ENCODE assay signal across 9 cellular contexts in genomic region chr11:469684-470667, GRCh38. TPM values are rescaled to one million over a fixed set of nuclear protein-coding genes. Genes with fewer than 3 reads are reported as not detected.
DNase-seq lines count a peak whose midpoint lies in the region; ATAC-seq, FAIRE-seq and TF ChIP-seq lines count a peak whose summit lies in the region.
"Had no signal": no experiment of that assay in that cellular context is flagged by ENCODE, and none has a peak within 500 bp of the region (broad histone marks: within the 10 kb centered on the region; RNA-seq: fewer than 3 reads in every experiment).

No MANE protein-coding gene starts in this region.

- TF ChIP-seq CTCF in VCaP (conservative IDR thresholded peaks at IDR 0.05): peak; percentile 45
- peak in 3 of 4 experiments; percentile 38 to 59 (median 47) for TF ChIP-seq CTCF in gastroesophageal sphincter (IDR thresholded peaks at IDR 0.05)
- peak in 1 of 4 donors; percentile 8 for TF ChIP-seq CTCF in pancreas (IDR thresholded peaks at IDR 0.05)
- no peak for TF ChIP-seq CTCF in GM20000 (IDR thresholded peaks at IDR 0.05; ENCODE audit: extremely low read depth, missing control alignments)

- peak in 1 of 2 donors; percentile 16 for TF ChIP-seq POLR2A in gastroesophageal sphincter (IDR thresholded peaks at IDR 0.05)

- H3K4me3 ChIP-seq in gastroesophageal sphincter (peak overlapping the region; percentile 1 to 33), pancreas (peak overlapping the region in 2 of 4 donors; percentile 4 to 8)
- H3K4me3 ChIP-seq: GM12878 had no signal

- H3K9me3 ChIP-seq in gastroesophageal sphincter (no peaks in the 10 kb centered on the region), pancreas (no peaks in the 10 kb centered on the region)

- H3K4me3 Mint-ChIP-seq in activated naive CD8-positive, alpha-beta T cell treated with anti-CD3 and anti-CD28 coated beads for 36 hours: no peak overlapping the region

- FAIRE-seq in pancreas (lab: Jason Lieb, UNC): no peak
- FAIRE-seq: GM12878 had no signal

- intact Hi-C loops in pancreas (cut with DNase I): no loop called here

- H3K27ac ChIP-seq in VCaP (peak overlapping the region; percentile 88), gastroesophageal sphincter (peak overlapping the region; percentile 22 to 78 (median 75)), pancreas (peak overlapping the region in 3 of 4 donors; percentile 49 to 73 (median 60))

- 47 to 51% methylated on average over 23 to 24 of the region's 30 CpGs for WGBS in gastroesophageal sphincter (ENCODE audit: low coverage in 1 of 2), 2 donors
- 72 to 75% methylated on average over 30 of the region's 30 CpGs for WGBS in pancreas, 2 donors

- H3K9me3 Mint-ChIP-seq in activated naive CD8-positive, alpha-beta T cell treated with anti-CD3 and anti-CD28 coated beads for 36 hours: no peaks in the 10 kb centered on the region

- DNase-seq in COR-L47 (lab: John Stamatoyannopoulos, UW): peak; percentile 45
- peak in 2 of 6 donors; percentile 32 to 50 for DNase-seq in pancreas
- DNase-seq in GM20000 (ENCODE audit: low spot score): no peak
- no peak for DNase-seq in activated naive CD8-positive, alpha-beta T cell treated with anti-CD3 and anti-CD28 coated beads for 36 hours
- DNase-seq in SKM-1 treated with dmso at 0.1 percent for 144 hours (lab: John Stamatoyannopoulos, UW; ENCODE audit: unreplicated experiment): no peak

- no peak overlapping the region for H3K27ac Mint-ChIP-seq in activated naive CD8-positive, alpha-beta T cell treated with anti-CD3 and anti-CD28 coated beads for 36 hours

- peaks cover 0 to 34% (median 10%) of the 10 kb centered on the region in 3 donors for H3K4me1 ChIP-seq in gastroesophageal sphincter
- peaks cover 0 to 6% (median 0%) of the 10 kb centered on the region in 3 donors for H3K4me1 ChIP-seq in pancreas

- H3K36me3 Mint-ChIP-seq in activated naive CD8-positive, alpha-beta T cell treated with anti-CD3 and anti-CD28 coated beads for 36 hours: peaks cover 4% of the 10 kb centered on the region

- no peaks in the 10 kb centered on the region for H3K4me1 Mint-ChIP-seq in activated naive CD8-positive, alpha-beta T cell treated with anti-CD3 and anti-CD28 coated beads for 36 hours

- no peaks in the 10 kb centered on the region for H3K27me3 Mint-ChIP-seq in activated naive CD8-positive, alpha-beta T cell treated with anti-CD3 and anti-CD28 coated beads for 36 hours

- H3K36me3 ChIP-seq in gastroesophageal sphincter (peaks cover 0 to 14% of the 10 kb centered on the region in 2 donors), pancreas (no peaks in the 10 kb centered on the region)

- TF ChIP-seq EP300 in gastroesophageal sphincter (IDR thresholded peaks at IDR 0.05): no peak

- H3K27me3 ChIP-seq in gastroesophageal sphincter (no peaks in the 10 kb centered on the region), pancreas (no peaks in the 10 kb centered on the region)

- peak; percentile 91 for ATAC-seq in gastroesophageal sphincter
- ATAC-seq in pancreas: peak; percentile 57 to 93 (median 89)
- no peak for ATAC-seq in HG02885 (IDR thresholded peaks at IDR 0.05; ENCODE audit: poor library complexity, unreplicated experiment)
- ATAC-seq: GM12878 had no signal

RNA-seq across cellular contexts. Expression of gene PTDSS2, which starts 19.9 kb away (rescaled TPM):
- 10 to 100 TPM; 23.4 to 55.9 (median 43.1) TPM for total RNA-seq in gastroesophageal sphincter
- total RNA-seq in pancreas: 10 to 100 TPM; 11.3 to 17.4 (median 15.2) TPM
- 10 to 100 TPM; 24.7 to 44.7 TPM for polyA plus RNA-seq in pancreas
- total RNA-seq in activated naive CD8-positive, alpha-beta T cell treated with anti-CD3 and anti-CD28 coated beads for 36 hours: 10 to 100 TPM; 17.3 to 18.2 TPM

RNA-seq across cellular contexts. Expression of gene ANO9, which starts 28.2 kb away (rescaled TPM):
- under 1 TPM in 3 of 4 donors, not detected in 1; 0.22 to 0.94 (median 0.47) TPM for total RNA-seq in gastroesophageal sphincter
- 10 to 100 TPM in 4 of 6 donors, 1 to 10 TPM in 2; 6.2 to 32.1 (median 12.5) TPM for total RNA-seq in pancreas
- polyA plus RNA-seq in pancreas: 10 to 100 TPM; 46.2 to 68.7 TPM
- total RNA-seq in activated naive CD8-positive, alpha-beta T cell treated with anti-CD3 and anti-CD28 coated beads for 36 hours: 10 to 100 TPM; 22.2 to 22.9 TPM

RNA-seq across cellular contexts. Expression of gene RNH1, which starts 37.1 kb away (rescaled TPM):
- 100 to 1,000 TPM; 243 to 354 (median 264) TPM for total RNA-seq in gastroesophageal sphincter
- 10 to 100 TPM; 38.9 to 65.1 (median 59.1) TPM for total RNA-seq in pancreas
- 10 to 100 TPM; 66.8 to 87.7 TPM for polyA plus RNA-seq in pancreas
- total RNA-seq in activated naive CD8-positive, alpha-beta T cell treated with anti-CD3 and anti-CD28 coated beads for 36 hours: 10 to 100 TPM; 94.7 to 97.2 TPM

RNA-seq across cellular contexts. Expression of gene SIGIRR, which starts 55.2 kb away (rescaled TPM):
- total RNA-seq in gastroesophageal sphincter (10 to 100 TPM; 37.4 to 49.5 (median 44.8) TPM), pancreas (10 to 100 TPM; 39.2 to 62.1 (median 46.9) TPM)
- 100 to 1,000 TPM; 138 to 158 TPM for polyA plus RNA-seq in pancreas
- 10 to 100 TPM; 26.4 to 27.2 TPM for total RNA-seq in activated naive CD8-positive, alpha-beta T cell treated with anti-CD3 and anti-CD28 coated beads for 36 hours
